ENCODE assay signal across 1 cellular context in the genomic region with DNA sequence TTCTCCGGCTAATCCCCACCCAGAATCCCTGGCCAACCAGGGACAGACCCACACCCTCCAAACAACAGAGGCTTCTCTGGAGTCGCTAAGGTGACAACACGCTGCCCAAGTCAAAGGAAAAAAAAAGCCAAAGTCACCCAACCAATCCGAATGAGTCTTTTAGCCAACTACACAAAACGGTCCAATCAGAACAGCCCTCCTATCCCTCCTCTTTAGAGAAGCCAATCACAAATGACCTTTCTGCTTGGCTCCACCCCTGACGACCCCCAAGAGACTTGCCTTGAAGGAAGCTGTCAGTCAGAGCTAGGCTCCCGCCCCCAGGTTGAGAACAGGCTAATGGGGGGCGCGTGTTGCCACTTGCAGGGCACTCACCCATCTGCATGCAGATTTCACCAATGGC.
TF ChIP-seq lines count a peak whose summit lies in the region.

No MANE protein-coding gene starts in this region.

TF ChIP-seq in K562, 482 proteins besides CTCF, POLR2A, EP300 and RAD21:
- TF ChIP-seq ZNF780A (CRISPR knock-in tag; IDR thresholded peaks at IDR 0.05) (no peak), ZNF316 (IDR thresholded peaks at IDR 0.05) (peak; percentile 31; the same call in 1 of the 2 replicates), ASH1L (IDR thresholded peaks at IDR 0.05; ENCODE audit: borderline replicate concordance, low read depth, partially characterized antibody) (peak; percentile 86), ATF1 (CRISPR knock-in tag; IDR thresholded peaks at IDR 0.05) (no peak), ATF1 (tag; IDR thresholded peaks at IDR 0.05) (no peak), FOS (IDR thresholded peaks at IDR 0.05; ENCODE audit: extremely low read depth, insufficient read length) (peak; percentile 77), ZNF384 (IDR thresholded peaks at IDR 0.05; ENCODE audit: low read depth, low read length) (peak; percentile 48; the same call in 1 of the 2 replicates), MBD2 (IDR thresholded peaks at IDR 0.05; ENCODE audit: borderline replicate concordance, low read depth) (peak; percentile 72; the same call in 1 of the 2 replicates), NFYB (IDR thresholded peaks at IDR 0.05; ENCODE audit: extremely low read depth, insufficient read length) (peak; percentile 60), CHD2 (IDR thresholded peaks at IDR 0.05; ENCODE audit: low read depth, low read length) (0 out of 2 replicates have a peak, but pooled peaks have one; percentile 43), CHD4 (IDR thresholded peaks at IDR 0.05; ENCODE audit: insufficient read depth, insufficient replicate concordance, low read depth, low read length, poor library complexity, severe bottlenecking) (no peak), PBX2 (CRISPR knock-in tag; IDR thresholded peaks at IDR 0.05; ENCODE audit: low read depth) (no peak), PBX2 (tag; conservative IDR thresholded peaks at IDR 0.05; ENCODE audit: low read depth) (0 out of 2 replicates have a peak, but pooled peaks have one; percentile 8), RFX1 (IDR thresholded peaks at IDR 0.05) (peak; percentile 14; the same call in 1 of the 2 replicates), ZNF224 (CRISPR knock-in tag; IDR thresholded peaks at IDR 0.05) (no peak), SP2 (IDR thresholded peaks at IDR 0.05; ENCODE audit: extremely low read depth, low read depth, low read length, poor library complexity, severe bottlenecking) (peak; percentile 15)
- TF ChIP-seq, protein P1, sequence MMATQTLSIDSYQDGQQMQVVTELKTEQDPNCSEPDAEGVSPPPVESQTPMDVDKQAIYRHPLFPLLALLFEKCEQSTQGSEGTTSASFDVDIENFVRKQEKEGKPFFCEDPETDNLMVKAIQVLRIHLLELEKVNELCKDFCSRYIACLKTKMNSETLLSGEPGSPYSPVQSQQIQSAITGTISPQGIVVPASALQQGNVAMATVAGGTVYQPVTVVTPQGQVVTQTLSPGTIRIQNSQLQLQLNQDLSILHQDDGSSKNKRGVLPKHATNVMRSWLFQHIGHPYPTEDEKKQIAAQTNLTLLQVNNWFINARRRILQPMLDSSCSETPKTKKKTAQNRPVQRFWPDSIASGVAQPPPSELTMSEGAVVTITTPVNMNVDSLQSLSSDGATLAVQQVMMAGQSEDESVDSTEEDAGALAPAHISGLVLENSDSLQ (IDR thresholded peaks at IDR 0.05) = peak; percentile 93
- TF ChIP-seq, protein P2, sequence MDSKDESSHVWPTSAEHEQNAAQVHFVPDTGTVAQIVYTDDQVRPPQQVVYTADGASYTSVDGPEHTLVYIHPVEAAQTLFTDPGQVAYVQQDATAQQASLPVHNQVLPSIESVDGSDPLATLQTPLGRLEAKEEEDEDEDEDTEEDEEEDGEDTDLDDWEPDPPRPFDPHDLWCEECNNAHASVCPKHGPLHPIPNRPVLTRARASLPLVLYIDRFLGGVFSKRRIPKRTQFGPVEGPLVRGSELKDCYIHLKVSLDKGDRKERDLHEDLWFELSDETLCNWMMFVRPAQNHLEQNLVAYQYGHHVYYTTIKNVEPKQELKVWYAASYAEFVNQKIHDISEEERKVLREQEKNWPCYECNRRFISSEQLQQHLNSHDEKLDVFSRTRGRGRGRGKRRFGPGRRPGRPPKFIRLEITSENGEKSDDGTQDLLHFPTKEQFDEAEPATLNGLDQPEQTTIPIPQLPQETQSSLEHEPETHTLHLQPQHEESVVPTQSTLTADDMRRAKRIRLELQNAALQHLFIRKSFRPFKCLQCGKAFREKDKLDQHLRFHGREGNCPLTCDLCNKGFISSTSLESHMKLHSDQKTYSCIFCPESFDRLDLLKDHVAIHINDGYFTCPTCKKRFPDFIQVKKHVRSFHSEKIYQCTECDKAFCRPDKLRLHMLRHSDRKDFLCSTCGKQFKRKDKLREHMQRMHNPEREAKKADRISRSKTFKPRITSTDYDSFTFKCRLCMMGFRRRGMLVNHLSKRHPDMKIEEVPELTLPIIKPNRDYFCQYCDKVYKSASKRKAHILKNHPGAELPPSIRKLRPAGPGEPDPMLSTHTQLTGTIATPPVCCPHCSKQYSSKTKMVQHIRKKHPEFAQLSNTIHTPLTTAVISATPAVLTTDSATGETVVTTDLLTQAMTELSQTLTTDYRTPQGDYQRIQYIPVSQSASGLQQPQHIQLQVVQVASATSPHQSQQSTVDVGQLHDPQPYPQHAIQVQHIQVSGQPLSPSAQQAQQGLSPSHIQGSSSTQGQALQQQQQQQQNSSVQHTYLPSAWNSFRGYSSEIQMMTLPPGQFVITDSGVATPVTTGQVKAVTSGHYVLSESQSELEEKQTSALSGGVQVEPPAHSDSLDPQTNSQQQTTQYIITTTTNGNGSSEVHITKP (IDR thresholded peaks at IDR 0.05; ENCODE audit: partially characterized antibody) = peak; percentile 91
